Comparison of ENCODE assay signal across 11 cellular contexts in the genomic region with DNA sequence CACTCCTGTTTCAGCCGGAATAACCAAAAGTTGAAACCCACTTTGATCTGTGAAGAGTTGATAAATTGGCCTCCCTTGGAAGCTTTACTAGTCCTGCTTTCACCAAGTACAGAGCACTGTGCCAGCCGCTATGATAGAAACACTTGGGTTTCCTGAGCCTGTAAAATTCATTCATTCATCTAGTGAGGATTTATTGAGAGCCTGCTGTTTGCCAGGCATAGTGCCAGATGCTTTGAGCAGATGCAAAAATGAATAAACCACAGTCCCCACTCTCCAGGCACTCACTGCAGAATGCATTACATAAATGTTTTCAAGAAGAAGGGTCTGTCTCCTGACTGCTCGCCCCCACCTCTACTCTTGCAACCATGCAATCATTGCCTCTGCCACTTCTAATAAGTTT. TPM values are rescaled to one million over a fixed set of nuclear protein-coding genes. Genes with fewer than 3 reads are reported as not detected.
A peak's percentile ranks its signal among the peaks of the same experiment; 100 is the strongest.
DNase-seq lines count a peak whose midpoint lies in the region; ATAC-seq and TF ChIP-seq lines count a peak whose summit lies in the region.
"Had no signal": no experiment of that assay in that cellular context is flagged by ENCODE, and none has a peak within 500 bp of the region (broad histone marks: within the 10 kb centered on the region; RNA-seq: fewer than 3 reads in every experiment).

No MANE protein-coding gene starts in this region.

- no peaks in the 10 kb centered on the region for H3K27me3 Mint-ChIP-seq in activated CD4-positive, alpha-beta T cell treated with anti-CD3 and anti-CD28 coated beads, Interleukin-2, amount 10 ng/mL, durations not matched to agents 24 days and 14 days
- no peaks in the 10 kb centered on the region for H3K27me3 Mint-ChIP-seq in activated CD4-positive, alpha-beta T cell treated with anti-CD3 and anti-CD28 coated beads, Interleukin-2, amount 10 ng/mL, durations not matched to agents 7 days and 5 days
- H3K27me3 Mint-ChIP-seq: activated B cell treated with CpG ODN at 0.5 μM for 24 hours had no signal

- H3K27ac ChIP-seq in ascending aorta (peak overlapping the region; percentile 92 to 94), thoracic aorta (peak overlapping the region; percentile 75 to 88)

- POLR2A ChIA-PET in activated CD4-positive, alpha-beta T cell treated with anti-CD3 and anti-CD28 coated beads, Interleukin-2, amount 10 ng/mL, durations not matched to agents 7 days and 5 days (lab: Charles Lee), result no interaction called here

- H3K27ac Mint-ChIP-seq in activated CD4-positive, alpha-beta T cell treated with anti-CD3 and anti-CD28 coated beads, Interleukin-2, amount 10 ng/mL, durations not matched to agents 24 days and 14 days, result peak overlapping the region; percentile 56
- H3K27ac Mint-ChIP-seq in activated CD4-positive, alpha-beta T cell treated with anti-CD3 and anti-CD28 coated beads, Interleukin-2, amount 10 ng/mL, durations not matched to agents 7 days and 5 days, result no peak overlapping the region
- H3K27ac Mint-ChIP-seq: activated B cell treated with CpG ODN at 0.5 μM for 24 hours had no signal

- intact Hi-C loops in activated CD4-positive, alpha-beta T cell treated with anti-CD3 and anti-CD28 coated beads, Interleukin-2, amount 10 ng/mL, durations not matched to agents 24 days and 14 days (cut with micrococcal nuclease), result no loop called here
- intact Hi-C loops in ascending aorta (cut with DNase I), result no loop called here

- DNase-seq in activated CD4-positive, alpha-beta T cell treated with anti-CD3 and anti-CD28 coated beads, Interleukin-2, amount 10 ng/mL, durations not matched to agents 24 days and 14 days, result no peak
- no peak for DNase-seq in activated CD4-positive, alpha-beta T cell treated with anti-CD3 and anti-CD28 coated beads, Interleukin-2, amount 10 ng/mL, durations not matched to agents 7 days and 5 days
- DNase-seq in ascending aorta (ENCODE audit: low spot score in 2 of 2) (no peak), globus pallidus (ENCODE audit: low spot score) (peak; percentile 8), thoracic aorta (ENCODE audit: low spot score) (no peak), NCI-H2196 treated with DMSO at 0.1 percent for 48 hours (lab: John Stamatoyannopoulos, UW; ENCODE audit: unreplicated experiment) (no peak), NCI-H2227 (lab: John Stamatoyannopoulos, UW; ENCODE audit: unreplicated experiment) (no peak), HK-2 (ENCODE audit: unreplicated experiment) (no peak)
- DNase-seq: activated B cell treated with CpG ODN at 0.5 μM for 24 hours had no signal

- peaks cover 50% of the 10 kb centered on the region for H3K4me1 Mint-ChIP-seq in activated CD4-positive, alpha-beta T cell treated with anti-CD3 and anti-CD28 coated beads, Interleukin-2, amount 10 ng/mL, durations not matched to agents 24 days and 14 days
- H3K4me1 Mint-ChIP-seq in activated CD4-positive, alpha-beta T cell treated with anti-CD3 and anti-CD28 coated beads, Interleukin-2, amount 10 ng/mL, durations not matched to agents 7 days and 5 days, result peaks cover 63% of the 10 kb centered on the region

- H3K9me3 ChIP-seq in ascending aorta, result no peaks in the 10 kb centered on the region
- H3K9me3 ChIP-seq in thoracic aorta, result no peaks in the 10 kb centered on the region

- H3K36me3 ChIP-seq in ascending aorta (peaks cover 14 to 20% of the 10 kb centered on the region in 2 donors), thoracic aorta (peaks cover 19% of the 10 kb centered on the region)

- H3K4me1 ChIP-seq in ascending aorta, result peaks cover 15 to 50% of the 10 kb centered on the region in 2 donors
- peaks cover 28 to 69% of the 10 kb centered on the region in 2 donors for H3K4me1 ChIP-seq in thoracic aorta (ENCODE audit: control insufficient read depth in 1 of 2, low read depth in 2 of 2)

- H3K4me3 ChIP-seq in ascending aorta (no peak overlapping the region), thoracic aorta (no peak overlapping the region)

- H3K27me3 ChIP-seq in ascending aorta (no peaks in the 10 kb centered on the region), thoracic aorta (replicated peaks; ENCODE audit: insufficient read depth) (no peaks in the 10 kb centered on the region)

- no peak for ATAC-seq in thoracic aorta (ENCODE audit: insufficient number of reproducible peaks, low FRiP score, low read depth)

- H3K4me3 Mint-ChIP-seq in activated CD4-positive, alpha-beta T cell treated with anti-CD3 and anti-CD28 coated beads, Interleukin-2, amount 10 ng/mL, durations not matched to agents 24 days and 14 days, result no peak overlapping the region
- H3K4me3 Mint-ChIP-seq in activated CD4-positive, alpha-beta T cell treated with anti-CD3 and anti-CD28 coated beads, Interleukin-2, amount 10 ng/mL, durations not matched to agents 7 days and 5 days, result no peak overlapping the region
- H3K4me3 Mint-ChIP-seq: activated B cell treated with CpG ODN at 0.5 μM for 24 hours, CD14-positive monocyte had no signal

- CTCF ChIA-PET in activated CD4-positive, alpha-beta T cell treated with anti-CD3 and anti-CD28 coated beads, Interleukin-2, amount 10 ng/mL, durations not matched to agents 7 days and 5 days (lab: Charles Lee), result interaction anchor here (0.6 kb wide), 1 partner anchor 11 kb away, joined by 4 read pairs; no protein-coding TSS in a partner anchor

- no peaks in the 10 kb centered on the region for H3K9me3 Mint-ChIP-seq in activated CD4-positive, alpha-beta T cell treated with anti-CD3 and anti-CD28 coated beads, Interleukin-2, amount 10 ng/mL, durations not matched to agents 24 days and 14 days
- no peaks in the 10 kb centered on the region for H3K9me3 Mint-ChIP-seq in activated CD4-positive, alpha-beta T cell treated with anti-CD3 and anti-CD28 coated beads, Interleukin-2, amount 10 ng/mL, durations not matched to agents 7 days and 5 days
- H3K9me3 Mint-ChIP-seq: activated B cell treated with CpG ODN at 0.5 μM for 24 hours; T-helper 1 cell treated with Interleukin-12 subunit alpha and Interleukin-12 subunit beta and Interleukin-4 antibody, amounts not matched to agents 30 μg/mL and 1 μg/mL, for 36 hours had no signal

- TF ChIP-seq CTCF in ascending aorta (IDR thresholded peaks at IDR 0.05) (no peak), thoracic aorta (IDR thresholded peaks at IDR 0.05) (no peak)

- H3K36me3 Mint-ChIP-seq in activated CD4-positive, alpha-beta T cell treated with anti-CD3 and anti-CD28 coated beads, Interleukin-2, amount 10 ng/mL, durations not matched to agents 24 days and 14 days (ENCODE audit: low read depth), result peaks cover 65% of the 10 kb centered on the region
- peaks cover 59% of the 10 kb centered on the region for H3K36me3 Mint-ChIP-seq in activated CD4-positive, alpha-beta T cell treated with anti-CD3 and anti-CD28 coated beads, Interleukin-2, amount 10 ng/mL, durations not matched to agents 7 days and 5 days (ENCODE audit: low read depth)

RNA-seq across cellular contexts. Expression of a gene that starts 25.3 kb away (rescaled TPM):
- 4.1 and 6.1 TPM in 2 replicates for total RNA-seq in activated CD4-positive, alpha-beta T cell treated with anti-CD3 and anti-CD28 coated beads, Interleukin-2, amount 10 ng/mL, durations not matched to agents 24 days and 14 days
- 1 to 10 TPM in 1 of 2 experiments, under 1 TPM in 1; 0.92 to 1.3 TPM for total RNA-seq in activated CD4-positive, alpha-beta T cell treated with anti-CD3 and anti-CD28 coated beads, Interleukin-2, amount 10 ng/mL, durations not matched to agents 7 days and 5 days
- not detected for total RNA-seq in ascending aorta
- 1 to 10 TPM in 1 of 2 donors, under 1 TPM in 1; 0.41 to 6.2 TPM for total RNA-seq in thoracic aorta

RNA-seq across cellular contexts. Expression of a gene that starts 25.7 kb away (rescaled TPM):
- 17.2 and 18.7 TPM in 2 replicates for total RNA-seq in activated CD4-positive, alpha-beta T cell treated with anti-CD3 and anti-CD28 coated beads, Interleukin-2, amount 10 ng/mL, durations not matched to agents 24 days and 14 days
- total RNA-seq in activated CD4-positive, alpha-beta T cell treated with anti-CD3 and anti-CD28 coated beads, Interleukin-2, amount 10 ng/mL, durations not matched to agents 7 days and 5 days, result 10 to 100 TPM; 15.3 to 16.6 TPM
- 11.1 TPM for total RNA-seq in ascending aorta
- 10 to 100 TPM in 1 of 2 donors, 1 to 10 TPM in 1; 7.7 to 11.6 TPM for total RNA-seq in thoracic aorta
